ENCODE assay signal across 8 cellular contexts in genomic region chr7:133252858-133253521, GRCh38. TPM values are rescaled to one million over a fixed set of nuclear protein-coding genes. Genes with fewer than 3 reads are reported as not detected.
DNase-seq lines count a peak whose midpoint lies in the region; ATAC-seq and TF ChIP-seq lines count a peak whose summit lies in the region.

Gene EXOC4 (plus strand): TSS chr7:133253078.

- H3K27me3 ChIP-seq in mononuclear cell (ENCODE audit: insufficient read depth, low read length) = no peaks in the 10 kb centered on the region

- no peaks in the 10 kb centered on the region for H3K27me3 Mint-ChIP-seq in IgD-negative memory B cell

- H3K9me3 Mint-ChIP-seq in IgD-negative memory B cell = no peaks in the 10 kb centered on the region

- TF ChIP-seq CTCF in epithelial cell of esophagus (IDR thresholded peaks at IDR 0.05; ENCODE audit: insufficient read depth, low read depth, low read length, missing control alignments) = no peak

- H3K9me3 ChIP-seq in mononuclear cell (ENCODE audit: low read depth, low read length) = no peaks in the 10 kb centered on the region

- H3K4me1 ChIP-seq in mononuclear cell (ENCODE audit: insufficient read depth, low read length) = peaks cover 28% of the 10 kb centered on the region

- H3K4me3 Mint-ChIP-seq in IgD-negative memory B cell = peak within 1 kb of the TSS; percentile 89 to 98 (median 96)

- H3K36me3 Mint-ChIP-seq in IgD-negative memory B cell = peaks cover 6% of the 10 kb centered on the region

- peaks cover 13 to 27% (median 24%) of the 10 kb centered on the region in 3 donors for H3K4me1 Mint-ChIP-seq in IgD-negative memory B cell

- peak; percentile 98 for DNase-seq in DMS 273 treated with DMSO at 0.1 percent for 48 hours (lab: John Stamatoyannopoulos, UW)
- peak; percentile 96 for DNase-seq in OCI-M2 (lab: John Stamatoyannopoulos, UW; ENCODE audit: unreplicated experiment)
- peak; percentile 88 for DNase-seq in activated T-cell treated with anti-CD3 and anti-CD28 coated beads for 4 hours
- peak; percentile 98 for DNase-seq in epithelial cell of esophagus (ENCODE audit: low read depth)
- peak; percentile 62 to 84 for DNase-seq in stimulated activated CD8-positive, alpha-beta memory T cell treated with anti-CD3 and anti-CD28 coated beads, Interleukin-4, amount 100 ng/mL, for 1 hour (ENCODE audit: low read depth in 2 of 2, low spot score in 1 of 2)

- peak within 1 kb of the TSS; percentile 98 for H3K4me3 ChIP-seq in epithelial cell of esophagus (ENCODE audit: low read length)
- peak within 1 kb of the TSS; percentile 88 for H3K4me3 ChIP-seq in mononuclear cell (ENCODE audit: low read length)

- peak; percentile 99 for ATAC-seq in GM21529 (IDR thresholded peaks at IDR 0.05; ENCODE audit: unreplicated experiment)

- H3K27ac Mint-ChIP-seq in IgD-negative memory B cell = peak within 1 kb of the TSS; percentile 57 to 97 (median 88)

RNA-seq across cellular contexts. Expression of gene EXOC4, which starts in this region (rescaled TPM):
- polyA plus RNA-seq in IgD-negative memory B cell = 34.5 TPM
- total RNA-seq in mononuclear cell = 106 TPM

Comparison
In these comparisons a context has a peak if more than half of its experiments do, and no peak if none do; other contexts are left out.
1. Peak in every context shown above with its lines: DNase-seq, ATAC-seq and H3K4me3 ChIP-seq.